In genomic region chr17:64497565-64498035, GRCh38 we compare ENCODE assay signal across 1 cellular context.
A peak's percentile ranks its signal among the peaks of the same experiment; 100 is the strongest.
TF ChIP-seq lines count a peak whose summit lies in the region.

No MANE protein-coding gene starts in this region.

TF ChIP-seq in HEK293, 187 proteins besides CTCF, POLR2A, EP300 and RAD21 (continued from another document):
- TF ChIP-seq HIC1 (tag by site-specific recombination; IDR thresholded peaks at IDR 0.05) (no peak), PRDM10 (tag by site-specific recombination; IDR thresholded peaks at IDR 0.05) (peak; percentile 53), ZNF394 (tag by site-specific recombination; IDR thresholded peaks at IDR 0.05; ENCODE audit: borderline replicate concordance) (no peak), ZFP69B (tag by site-specific recombination; IDR thresholded peaks at IDR 0.05) (0 out of 2 replicates have a peak, but pooled peaks have one; percentile 16), ZFP3 (tag by site-specific recombination; IDR thresholded peaks at IDR 0.05; ENCODE audit: low read depth) (no peak), SETDB1 (IDR thresholded peaks at IDR 0.05; ENCODE audit: insufficient read length, low read length) (no peak), ZNF311 (tag by site-specific recombination; IDR thresholded peaks at IDR 0.05; ENCODE audit: borderline replicate concordance) (no peak), BCL11A (tag by site-specific recombination; IDR thresholded peaks at IDR 0.05; ENCODE audit: low read depth) (no peak), ZNF324 (tag by site-specific recombination; IDR thresholded peaks at IDR 0.05) (no peak), ZNF529 (tag by site-specific recombination; IDR thresholded peaks at IDR 0.05; ENCODE audit: insufficient replicate concordance) (no peak), HOXC10 (CRISPR knock-in tag; IDR thresholded peaks at IDR 0.05) (no peak), ZFP37 (tag by site-specific recombination; IDR thresholded peaks at IDR 0.05) (0 out of 2 replicates have a peak, but pooled peaks have one; percentile 41), ZNF404 (tag by site-specific recombination; IDR thresholded peaks at IDR 0.05) (no peak)
